18 cellular contexts compared by ENCODE assay signal in the genomic region with DNA sequence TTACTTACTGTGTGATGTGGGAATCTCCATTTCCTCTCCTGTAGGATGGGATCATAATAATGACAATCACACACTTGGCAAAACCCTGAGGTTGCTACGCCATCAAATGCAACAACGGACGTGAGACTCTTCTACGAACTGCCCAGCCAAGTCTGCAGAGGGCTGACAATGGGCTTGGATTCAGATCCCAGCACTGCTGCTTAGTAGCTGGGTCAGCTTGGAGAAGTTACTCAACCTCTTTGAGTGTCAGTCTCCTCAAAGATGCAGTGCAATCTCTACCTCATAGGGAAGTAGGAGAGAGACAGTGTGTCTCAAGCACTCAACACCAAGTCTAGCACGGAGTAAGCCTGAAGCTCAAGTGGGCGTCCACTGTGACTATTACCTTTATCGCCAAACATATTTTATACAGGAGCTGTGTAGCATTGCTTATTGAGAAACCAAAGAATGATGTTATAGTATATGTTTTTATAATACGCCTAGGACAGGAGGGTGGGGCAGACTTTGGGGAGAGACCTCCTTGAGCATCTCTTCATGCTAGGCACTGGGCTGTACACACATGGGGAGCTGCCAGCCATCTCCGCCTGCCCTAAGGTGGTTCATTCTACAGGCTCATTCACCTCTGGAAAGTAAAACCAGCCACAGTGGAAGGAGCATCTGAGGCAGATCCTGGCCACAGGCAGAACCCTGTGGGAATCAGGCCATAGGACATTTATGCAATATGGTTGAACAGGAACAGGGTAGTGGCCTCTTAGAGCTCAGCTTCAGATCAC.
DNase-seq lines count a peak whose midpoint lies in the region; ATAC-seq and TF ChIP-seq lines count a peak whose summit lies in the region.
"Had no signal": no experiment of that assay in that cellular context is flagged by ENCODE, and none has a peak within 500 bp of the region (broad histone marks: within the 10 kb centered on the region; RNA-seq: fewer than 3 reads in every experiment).

No MANE protein-coding gene starts in this region.

- TF ChIP-seq CTCF in IMR-90 (conservative IDR thresholded peaks at IDR 0.05; ENCODE audit: low read depth, low read length) = no peak

- H3K14ac ChIP-seq in IMR-90 (replicated peaks; ENCODE audit: low read depth, low read length) (no peak overlapping the region), neuronal stem cell (ENCODE audit: low read length) (no peak overlapping the region)

- H3K9me3 ChIP-seq in IMR-90 (ENCODE audit: control insufficient read depth, insufficient read depth, low read length) (no peaks in the 10 kb centered on the region), neuronal stem cell (replicated peaks in 1 of 2; ENCODE audit: control insufficient read depth in 2 of 2, insufficient read depth in 1 of 2, low read depth in 1 of 2, low read length in 2 of 2) (no peaks in the 10 kb centered on the region), aorta (ENCODE audit: control insufficient read depth, low read length) (no peaks in the 10 kb centered on the region)
- H3K9me3 ChIP-seq: BE2C, MG63, Peyer's patch had no signal

- no peaks in the 10 kb centered on the region for H3K27me3 ChIP-seq in IMR-90 (ENCODE audit: control insufficient read depth, insufficient read depth, low read length)
- H3K27me3 ChIP-seq in neuronal stem cell (ENCODE audit: control insufficient read depth in 3 of 3, insufficient read depth in 3 of 3, low read depth in 1 of 3, low read length in 3 of 3) = no peaks in the 10 kb centered on the region
- H3K27me3 ChIP-seq in aorta (ENCODE audit: control insufficient read depth in 1 of 2, insufficient read depth in 2 of 2, low read length in 1 of 2) = no peaks in the 10 kb centered on the region
- H3K27me3 ChIP-seq: BE2C, MG63, Peyer's patch had no signal

- H3K56ac ChIP-seq in IMR-90 (ENCODE audit: extremely low read depth, insufficient read depth, low read length) = no peak overlapping the region

- H3K18ac ChIP-seq in IMR-90 (ENCODE audit: low read depth, low read length) (no peak overlapping the region), neuronal stem cell (ENCODE audit: low read length) (no peak overlapping the region)

- ATAC-seq in IMR-90 (ENCODE audit: low read depth) (no peak), aorta (ENCODE audit: low FRiP score) (no peak)
- ATAC-seq: Right ventricle myocardium inferior had no signal

- H3K27ac ChIP-seq in IMR-90 (ENCODE audit: insufficient read depth, low read length) (no peak overlapping the region), neuronal stem cell (replicated peaks; ENCODE audit: low read length) (no peak overlapping the region), aorta (ENCODE audit: low read depth in 1 of 2, low read length in 2 of 2) (no peak overlapping the region)
- H3K27ac ChIP-seq: Peyer's patch had no signal

- H2BK12ac ChIP-seq in neuronal stem cell (ENCODE audit: low read length) = no peak overlapping the region

- H3K36me3 ChIP-seq in IMR-90 (ENCODE audit: control insufficient read depth, insufficient read depth, low read length) (no peaks in the 10 kb centered on the region), neuronal stem cell (replicated peaks in 1 of 2; ENCODE audit: control insufficient read depth in 2 of 2, insufficient read depth in 2 of 2, low read length in 2 of 2) (no peaks in the 10 kb centered on the region), aorta (ENCODE audit: control insufficient read depth in 1 of 2, insufficient read depth in 2 of 2, low read length in 1 of 2) (no peaks in the 10 kb centered on the region)
- H3K36me3 ChIP-seq: BE2C, MG63, Peyer's patch had no signal

- no CpG with 5 or more reads among the region's 9 CpGs for WGBS in IMR-90 (ENCODE audit: extremely low coverage in 2 of 2, insufficient read length in 1 of 2), 2 experiments
- no CpG with 5 or more reads among the region's 9 CpGs for WGBS in neuronal stem cell (ENCODE audit: extremely low coverage in 2 of 2, insufficient read length in 2 of 2, insufficient replicate concordance in 1 of 2), 2 donors
- WGBS in aorta, 2 donors = 89 to 97% methylated on average over 9 of the region's 9 CpGs

- H3K4me1 ChIP-seq in IMR-90 (ENCODE audit: control insufficient read depth, insufficient read depth, low read length) (peaks cover 7% of the 10 kb centered on the region), neuronal stem cell (ENCODE audit: control insufficient read depth in 2 of 2, insufficient read depth in 1 of 2, low read depth in 1 of 2, low read length in 2 of 2) (peaks cover 12 to 22% of the 10 kb centered on the region in 2 donors), aorta (ENCODE audit: control insufficient read depth in 1 of 2, insufficient read depth in 2 of 2, low read length in 2 of 2) (no peaks in the 10 kb centered on the region)

- H3K79me1 ChIP-seq in IMR-90 (ENCODE audit: low read depth in 1 of 2, low read length in 2 of 2) (no peaks in the 10 kb centered on the region), neuronal stem cell (ENCODE audit: low read depth, low read length) (no peaks in the 10 kb centered on the region)

- intact Hi-C loops in IMR-90 (cut with micrococcal nuclease) = no loop called here
- intact Hi-C loops in aorta (cut with DNase I) = no loop called here

- H3K9ac ChIP-seq in IMR-90 (ENCODE audit: low read depth, low read length) (no peak overlapping the region), neuronal stem cell (ENCODE audit: low read depth, low read length, poor library complexity) (no peak overlapping the region)

- dilution Hi-C loops in IMR-90 (cut with HindIII; ENCODE audit: low sequenced_read_pairs, unreplicated experiment) = no loop called here

- H4K5ac ChIP-seq in IMR-90 (ENCODE audit: low read depth, low read length) = no peak overlapping the region

- no peaks in the 10 kb centered on the region for H4K20me1 ChIP-seq in IMR-90 (ENCODE audit: insufficient read depth, low read length)

- H3K4me3 ChIP-seq in IMR-90 (ENCODE audit: insufficient read depth, low read depth, low read length) (no peak overlapping the region), neuronal stem cell (ENCODE audit: low read length in 2 of 2) (no peak overlapping the region), aorta (ENCODE audit: low read length in 2 of 2) (no peak overlapping the region)
- H3K4me3 ChIP-seq: MG63, Peyer's patch had no signal

- H4K91ac ChIP-seq in IMR-90 (ENCODE audit: insufficient read depth, low read depth, low read length) (no peak overlapping the region), neuronal stem cell (ENCODE audit: low read depth, low read length, poor library complexity) (no peak overlapping the region)

- H2AFZ ChIP-seq in IMR-90 (replicated peaks; ENCODE audit: low read length, poor library complexity) (no peak overlapping the region), neuronal stem cell (ENCODE audit: low read length) (no peak overlapping the region)

- no peak overlapping the region for H3K23ac ChIP-seq in IMR-90 (ENCODE audit: low read depth, low read length)
- no peak overlapping the region for H3K23ac ChIP-seq in neuronal stem cell (ENCODE audit: low read depth, low read length, poor library complexity)

- no peak for TF ChIP-seq POLR2A in IMR-90 (IDR thresholded peaks at IDR 0.05; ENCODE audit: low read depth, low read length)

- H2AK5ac ChIP-seq in IMR-90 (ENCODE audit: low read depth, low read length) = peak overlapping the region; percentile 62
- peak overlapping the region; percentile 23 for H2AK5ac ChIP-seq in neuronal stem cell (ENCODE audit: low read depth, low read length)

- no peaks in the 10 kb centered on the region for H3K9me1 ChIP-seq in IMR-90 (ENCODE audit: insufficient read depth, low read length)

- H4K8ac ChIP-seq in IMR-90 (ENCODE audit: low read depth in 2 of 2, low read length in 2 of 2) (0 out of 4 replicates have a peak overlapping the region, but pooled peaks of 1 of the 2 experiments have one; percentile 31), neuronal stem cell (ENCODE audit: low read depth, low read length) (no peak overlapping the region)

- CTCF ChIA-PET in IMR-90 (lab: Yijun Ruan, JAX) = no interaction called here

- H2BK15ac ChIP-seq in IMR-90 (ENCODE audit: low read depth, low read length) (no peak overlapping the region), neuronal stem cell (ENCODE audit: low read length) (no peak overlapping the region)

- no peak overlapping the region for H3K4me2 ChIP-seq in IMR-90 (ENCODE audit: low read depth, low read length)
- H3K4me2 ChIP-seq in neuronal stem cell (ENCODE audit: insufficient read depth, low read length, poor library complexity, severe bottlenecking) = no peak overlapping the region

- no TSS peak for BruUV-seq in IMR-90 (replicated peaks; lab: Mats Ljungman, UMichigan)

- H2BK5ac ChIP-seq in IMR-90 (ENCODE audit: low read depth, low read length, poor library complexity, severe bottlenecking) (no peak overlapping the region), neuronal stem cell (ENCODE audit: low read length) (no peak overlapping the region)

- peak; percentile 18 to 51 for DNase-seq in NOMO-1 (lab: John Stamatoyannopoulos, UW; ENCODE audit: unreplicated experiment in 2 of 2)
- DNase-seq in NOMO-1 treated with dmso at 0.1 percent for 144 hours (lab: John Stamatoyannopoulos, UW; ENCODE audit: unreplicated experiment) = no peak
- no peak for DNase-seq in IMR-90
- peak; percentile 28 for DNase-seq in ecto neural progenitor cell (ENCODE audit: low spot score)
- no peak for DNase-seq in neuronal stem cell (ENCODE audit: low spot score)
- no peak for DNase-seq in amniotic stem cell (lab: John Stamatoyannopoulos, UW)
- DNase-seq in aorta = no peak
- no peak for DNase-seq in kidney glomerular epithelial cell (lab: John Stamatoyannopoulos, UW)
- DNase-seq: 8988T; BE2C; CD4-positive, alpha-beta T cell; MG63; NCI-H1417; NCI-H2029; NCI-H2171 treated with DMSO at 0.1 percent for 48 hours; NCI-H774; Peyer's patch had no signal

- H2BK120ac ChIP-seq in IMR-90 (ENCODE audit: low read depth, low read length) = no peak overlapping the region
- no peak overlapping the region for H2BK120ac ChIP-seq in neuronal stem cell (ENCODE audit: low read depth, low read length)

- POLR2A ChIA-PET in IMR-90 (lab: Charles Lee; ENCODE audit: unreplicated experiment) = no interaction called here

- in situ Hi-C loops in IMR-90 (cut with MboI; ENCODE audit: low sequenced_read_pairs) = no loop called here

- no peak for TF ChIP-seq RAD21 in IMR-90 (IDR thresholded peaks at IDR 0.05; ENCODE audit: low read length)

- no peak overlapping the region for H2AK9ac ChIP-seq in IMR-90 (replicated peaks; ENCODE audit: low read depth, low read length, poor library complexity)

- no peak overlapping the region for H2BK20ac ChIP-seq in IMR-90 (ENCODE audit: low read depth, low read length)

- H3K4ac ChIP-seq in IMR-90 (ENCODE audit: low read depth, low read length) = no peak overlapping the region
- H3K4ac ChIP-seq in neuronal stem cell (ENCODE audit: low read length) = no peak overlapping the region

TF ChIP-seq in IMR-90, 13 proteins besides CTCF, POLR2A, EP300 and RAD21 (continues in another document):
- no peak for TF ChIP-seq MAFK (IDR thresholded peaks at IDR 0.05; ENCODE audit: low read depth, low read length)

Comparison
In these comparisons a context has a peak if more than half of its experiments do, and no peak if none do; other contexts are left out.
1. DNase-seq: peak in NOMO-1 (2 of 2) and ecto neural progenitor cell (single experiment); none in NOMO-1 treated with dmso at 0.1 percent for 144 hours (single experiment), IMR-90 (single experiment), neuronal stem cell (single experiment), amniotic stem cell (single experiment), aorta (0 of 2) and kidney glomerular epithelial cell (single experiment).